ENCODE assay signal across 15 cellular contexts in the genomic region with DNA sequence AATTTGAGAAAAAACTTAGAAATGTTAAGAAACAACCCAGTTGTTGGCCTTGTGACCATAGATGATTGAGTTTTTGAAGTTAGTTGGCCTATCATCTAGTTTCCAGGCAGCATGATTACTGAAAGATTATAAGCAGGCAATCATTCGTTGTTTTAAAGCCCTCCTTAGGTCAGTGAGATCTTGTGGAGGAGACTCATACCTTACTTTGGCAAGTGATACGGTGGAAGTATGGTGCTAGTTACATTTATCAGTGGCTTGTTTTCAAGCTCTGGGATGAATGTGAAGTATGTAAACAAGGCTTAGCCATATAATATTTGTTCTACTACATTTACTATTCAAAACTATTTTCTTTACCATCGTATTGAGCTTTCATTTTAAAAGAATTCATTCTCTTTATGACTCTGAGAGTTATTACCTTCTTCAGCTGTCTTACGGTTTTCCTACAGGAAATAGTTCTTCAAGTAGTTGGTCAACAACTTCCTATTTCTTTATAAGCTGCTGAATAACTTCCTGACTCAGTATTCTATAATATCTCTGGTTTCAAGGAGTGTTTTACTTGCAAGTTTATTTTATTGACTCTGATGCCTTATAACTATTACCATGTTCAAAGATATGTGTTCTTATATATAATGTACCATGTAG. TPM values are rescaled to one million over a fixed set of nuclear protein-coding genes. Genes with fewer than 3 reads are reported as not detected.
DNase-seq lines count a peak whose midpoint lies in the region; ATAC-seq and TF ChIP-seq lines count a peak whose summit lies in the region.
"Had no signal": no experiment of that assay in that cellular context is flagged by ENCODE, and none has a peak within 500 bp of the region (broad histone marks: within the 10 kb centered on the region; RNA-seq: fewer than 3 reads in every experiment).

No MANE protein-coding gene starts in this region.

- peaks cover 81% of the 10 kb centered on the region for H3K4me1 Mint-ChIP-seq in nephron progenitor cell
- H3K4me1 Mint-ChIP-seq: naive thymus-derived CD4-positive, alpha-beta T cell had no signal

- no peak for ATAC-seq in upper lobe of right lung
- ATAC-seq: naive thymus-derived CD4-positive, alpha-beta T cell had no signal

- H3K27ac ChIP-seq in ACC112 (ENCODE audit: low read depth, low read length) (peak overlapping the region; percentile 77), coronary artery (peak overlapping the region in 1 of 2 donors; percentile 28), upper lobe of right lung (no peak overlapping the region)
- H3K27ac ChIP-seq: left ventricle myocardium inferior had no signal

- peaks cover 100% of the 10 kb centered on the region for H3K79me2 ChIP-seq in ACC112 (ENCODE audit: control insufficient read depth, insufficient read depth, low read length, unreplicated experiment)

- no peaks in the 10 kb centered on the region for H3K27me3 ChIP-seq in ACC112 (ENCODE audit: insufficient read depth, low read length)
- H3K27me3 ChIP-seq in upper lobe of right lung: peaks cover 4% of the 10 kb centered on the region

- TF ChIP-seq CTCF in coronary artery (IDR thresholded peaks at IDR 0.05) (no peak), nephron progenitor cell (IDR thresholded peaks at IDR 0.05) (no peak), upper lobe of right lung (IDR thresholded peaks at IDR 0.05) (no peak)

- H2AFZ ChIP-seq in ACC112 (ENCODE audit: low read length, unreplicated experiment): no peak overlapping the region

- H3K4me3 Mint-ChIP-seq in nephron progenitor cell: peak overlapping the region; percentile 98
- H3K4me3 Mint-ChIP-seq: naive thymus-derived CD4-positive, alpha-beta T cell had no signal

- no peaks in the 10 kb centered on the region for H3K9me3 ChIP-seq in upper lobe of right lung
- H3K9me3 ChIP-seq: left ventricle myocardium inferior had no signal

- DNase-seq in LHCN-M2 (ENCODE audit: low read depth): peak; percentile 50
- DNase-seq in coronary artery (ENCODE audit: low spot score): no peak
- DNase-seq in nephron progenitor cell: no peak
- DNase-seq in upper lobe of right lung: no peak
- no peak for DNase-seq in glomerular visceral epithelial cell (ENCODE audit: extremely low spot score)
- DNase-seq in D341Med (ENCODE audit: low spot score): no peak
- DNase-seq in effector CD4-positive, alpha-beta T cell: no peak
- DNase-seq: ACHN; activated naive CD4-positive, alpha-beta T cell treated with Interleukin-2 at 50 U/mL for 16 hours; KBM-7; left ventricle myocardium inferior; naive thymus-derived CD4-positive, alpha-beta T cell; NCI-H146; stimulated activated CD4-positive, alpha-beta T cell treated with anti-CD3 and anti-CD28 coated beads, Interleukin-4, amount 100 ng/mL, for 24 hours had no signal

- peaks cover 34% of the 10 kb centered on the region for H3K36me3 Mint-ChIP-seq in nephron progenitor cell (ENCODE audit: low read depth)
- H3K36me3 Mint-ChIP-seq: naive thymus-derived CD4-positive, alpha-beta T cell had no signal

- H3K36me3 ChIP-seq in ACC112 (ENCODE audit: insufficient read depth, low read length) (peaks cover 17% of the 10 kb centered on the region), upper lobe of right lung (peaks cover 10% of the 10 kb centered on the region)

- H3K27me3 Mint-ChIP-seq in nephron progenitor cell (ENCODE audit: low read depth, poor library complexity): no peaks in the 10 kb centered on the region

- peak overlapping the region; percentile 95 for H3K27ac Mint-ChIP-seq in nephron progenitor cell
- H3K27ac Mint-ChIP-seq: naive thymus-derived CD4-positive, alpha-beta T cell had no signal

- H3K4me1 ChIP-seq in ACC112 (ENCODE audit: control insufficient read depth, insufficient read depth, low read length, unreplicated experiment): peaks cover 76% of the 10 kb centered on the region
- peaks cover 43% of the 10 kb centered on the region for H3K4me1 ChIP-seq in upper lobe of right lung

- peaks cover 13% of the 10 kb centered on the region for H3K9me3 Mint-ChIP-seq in nephron progenitor cell

- H3K4me3 ChIP-seq in ACC112 (ENCODE audit: low read depth, low read length) (peak overlapping the region; percentile 66), coronary artery (peak overlapping the region; percentile 14), upper lobe of right lung (no peak overlapping the region)
- H3K4me3 ChIP-seq: left ventricle myocardium inferior had no signal

- intact Hi-C loops in upper lobe of right lung (cut with DNase I): no loop called here

RNA-seq across cellular contexts. Expression of a gene that starts 7.3 kb away (rescaled TPM):
- 99.4 and 118 TPM in 2 replicates for total RNA-seq in LHCN-M2 (2014; rRNA removed)
- polyA plus RNA-seq in LHCN-M2 (2012): 45.9 TPM
- total RNA-seq in upper lobe of right lung: 127 TPM
- polyA plus RNA-seq: naive thymus-derived CD4-positive, alpha-beta T cell had no signal
